ENCODE assay signal across 29 cellular contexts in genomic region chr12:33892425-33892824, GRCh38.
"Had no signal": no experiment of that assay in that cellular context is flagged by ENCODE, and none has a peak within 500 bp of the region (broad histone marks: within the 10 kb centered on the region; RNA-seq: fewer than 3 reads in every experiment).

No MANE protein-coding gene starts in this region.

- ATAC-seq: effector memory CD8-positive, alpha-beta T cell; esophagus mucosa; foreskin keratinocyte; gastrocnemius medialis; gastroesophageal sphincter; heart left ventricle; heart right ventricle had no signal

- H3K4me1 ChIP-seq: colonic mucosa, esophagus muscularis mucosa, esophagus squamous epithelium, foreskin keratinocyte, gastrocnemius medialis, gastroesophageal sphincter, heart left ventricle, heart right ventricle had no signal

- H3K79me2 ChIP-seq: hepatocyte had no signal

- H3K36me3 ChIP-seq: colonic mucosa, esophagus muscularis mucosa, esophagus squamous epithelium, gastrocnemius medialis, gastroesophageal sphincter, heart left ventricle, heart right ventricle had no signal

- H2AFZ ChIP-seq: hepatocyte had no signal

- H3K4me2 ChIP-seq: hepatocyte had no signal

- H3K4me3 ChIP-seq: colonic mucosa, coronary artery, dorsolateral prefrontal cortex, esophagus muscularis mucosa, esophagus squamous epithelium, gastrocnemius medialis, gastroesophageal sphincter, heart left ventricle, heart right ventricle, hepatocyte had no signal

- DNase-seq: colonic mucosa; cortex of kidney; dermis blood vessel endothelial cell; dorsolateral prefrontal cortex; effector CD4-positive, alpha-beta T cell; effector CD8-positive, alpha-beta T cell; effector memory CD4-positive, alpha-beta T cell; effector memory CD8-positive, alpha-beta T cell; endodermal cell; erythroblast; esophagus squamous epithelium; foreskin fibroblast; foreskin keratinocyte; foreskin melanocyte; gastrocnemius medialis; glutamatergic neuron; head of caudate nucleus; heart left ventricle; heart right ventricle had no signal

- H3K4me1 Mint-ChIP-seq: endodermal cell had no signal

- H3K9me3 ChIP-seq: colonic mucosa, esophagus squamous epithelium, gastrocnemius medialis had no signal

- H3K27ac Mint-ChIP-seq: dendritic cell treated with granulocyte-macrophage colony-stimulating factor and Interleukin-4, amounts not matched to agents 40 ng/mL and 50 ng/mL, for 4 days; effector memory CD8-positive, alpha-beta T cell; endodermal cell had no signal

- H3K27ac ChIP-seq: colonic mucosa, coronary artery, dorsolateral prefrontal cortex, epithelial cell of prostate, esophagus muscularis mucosa, esophagus squamous epithelium, foreskin keratinocyte, gastrocnemius medialis, gastroesophageal sphincter, heart left ventricle, heart right ventricle, hepatocyte had no signal

- H3K27me3 ChIP-seq: colonic mucosa, dorsolateral prefrontal cortex, esophagus muscularis mucosa, esophagus squamous epithelium, foreskin keratinocyte, gastrocnemius medialis, gastroesophageal sphincter, heart left ventricle, heart right ventricle, hepatocyte had no signal

- H3K4me3 Mint-ChIP-seq: dendritic cell treated with granulocyte-macrophage colony-stimulating factor and Interleukin-4, amounts not matched to agents 40 ng/mL and 50 ng/mL, for 4 days; effector memory CD8-positive, alpha-beta T cell; endodermal cell had no signal

- FAIRE-seq: endometrium, endothelial cell of umbilical vein, frontal cortex had no signal

- H3K27me3 Mint-ChIP-seq: dendritic cell treated with granulocyte-macrophage colony-stimulating factor and Interleukin-4, amounts not matched to agents 40 ng/mL and 50 ng/mL, for 4 days; effector memory CD8-positive, alpha-beta T cell had no signal
